ENCODE assay signal across 1 cellular context in the genomic region with DNA sequence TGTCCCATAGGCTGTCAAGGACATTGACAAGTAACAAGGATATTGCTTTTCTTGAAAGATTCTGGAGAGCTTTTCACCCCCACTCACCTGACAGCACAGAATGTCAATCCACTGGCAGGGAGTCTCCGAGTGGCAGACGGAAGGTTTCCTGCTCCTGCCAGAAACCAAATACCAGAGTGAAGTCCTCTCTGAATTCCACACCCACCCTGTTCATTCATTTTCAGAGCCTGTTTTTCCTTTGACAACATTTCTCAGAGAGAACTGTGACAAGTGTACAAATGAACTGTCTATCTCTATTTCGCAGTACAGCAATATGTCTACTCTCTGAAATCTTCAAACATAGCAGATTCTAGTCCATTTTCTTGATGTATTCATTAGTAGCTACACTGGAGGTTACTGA.
TF ChIP-seq lines count a peak whose summit lies in the region.

No MANE protein-coding gene starts in this region.

TF ChIP-seq in K562, 482 proteins besides CTCF, POLR2A, EP300 and RAD21 (continued from another document):
- TF ChIP-seq, protein P1, sequence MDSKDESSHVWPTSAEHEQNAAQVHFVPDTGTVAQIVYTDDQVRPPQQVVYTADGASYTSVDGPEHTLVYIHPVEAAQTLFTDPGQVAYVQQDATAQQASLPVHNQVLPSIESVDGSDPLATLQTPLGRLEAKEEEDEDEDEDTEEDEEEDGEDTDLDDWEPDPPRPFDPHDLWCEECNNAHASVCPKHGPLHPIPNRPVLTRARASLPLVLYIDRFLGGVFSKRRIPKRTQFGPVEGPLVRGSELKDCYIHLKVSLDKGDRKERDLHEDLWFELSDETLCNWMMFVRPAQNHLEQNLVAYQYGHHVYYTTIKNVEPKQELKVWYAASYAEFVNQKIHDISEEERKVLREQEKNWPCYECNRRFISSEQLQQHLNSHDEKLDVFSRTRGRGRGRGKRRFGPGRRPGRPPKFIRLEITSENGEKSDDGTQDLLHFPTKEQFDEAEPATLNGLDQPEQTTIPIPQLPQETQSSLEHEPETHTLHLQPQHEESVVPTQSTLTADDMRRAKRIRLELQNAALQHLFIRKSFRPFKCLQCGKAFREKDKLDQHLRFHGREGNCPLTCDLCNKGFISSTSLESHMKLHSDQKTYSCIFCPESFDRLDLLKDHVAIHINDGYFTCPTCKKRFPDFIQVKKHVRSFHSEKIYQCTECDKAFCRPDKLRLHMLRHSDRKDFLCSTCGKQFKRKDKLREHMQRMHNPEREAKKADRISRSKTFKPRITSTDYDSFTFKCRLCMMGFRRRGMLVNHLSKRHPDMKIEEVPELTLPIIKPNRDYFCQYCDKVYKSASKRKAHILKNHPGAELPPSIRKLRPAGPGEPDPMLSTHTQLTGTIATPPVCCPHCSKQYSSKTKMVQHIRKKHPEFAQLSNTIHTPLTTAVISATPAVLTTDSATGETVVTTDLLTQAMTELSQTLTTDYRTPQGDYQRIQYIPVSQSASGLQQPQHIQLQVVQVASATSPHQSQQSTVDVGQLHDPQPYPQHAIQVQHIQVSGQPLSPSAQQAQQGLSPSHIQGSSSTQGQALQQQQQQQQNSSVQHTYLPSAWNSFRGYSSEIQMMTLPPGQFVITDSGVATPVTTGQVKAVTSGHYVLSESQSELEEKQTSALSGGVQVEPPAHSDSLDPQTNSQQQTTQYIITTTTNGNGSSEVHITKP (IDR thresholded peaks at IDR 0.05; ENCODE audit: partially characterized antibody) = no peak
- no peak for TF ChIP-seq RBM34 (IDR thresholded peaks at IDR 0.05; ENCODE audit: borderline replicate concordance, insufficient read depth, low read length)
- no peak for TF ChIP-seq ZNF778 (CRISPR knock-in tag; IDR thresholded peaks at IDR 0.05)
- TF ChIP-seq, protein P2, sequence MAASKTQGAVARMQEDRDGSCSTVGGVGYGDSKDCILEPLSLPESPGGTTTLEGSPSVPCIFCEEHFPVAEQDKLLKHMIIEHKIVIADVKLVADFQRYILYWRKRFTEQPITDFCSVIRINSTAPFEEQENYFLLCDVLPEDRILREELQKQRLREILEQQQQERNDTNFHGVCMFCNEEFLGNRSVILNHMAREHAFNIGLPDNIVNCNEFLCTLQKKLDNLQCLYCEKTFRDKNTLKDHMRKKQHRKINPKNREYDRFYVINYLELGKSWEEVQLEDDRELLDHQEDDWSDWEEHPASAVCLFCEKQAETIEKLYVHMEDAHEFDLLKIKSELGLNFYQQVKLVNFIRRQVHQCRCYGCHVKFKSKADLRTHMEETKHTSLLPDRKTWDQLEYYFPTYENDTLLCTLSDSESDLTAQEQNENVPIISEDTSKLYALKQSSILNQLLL (CRISPR knock-in tag; IDR thresholded peaks at IDR 0.05; ENCODE audit: borderline replicate concordance) = no peak
- no peak for TF ChIP-seq YBX1 (IDR thresholded peaks at IDR 0.05)
- TF ChIP-seq TFAM (CRISPR knock-in tag; conservative IDR thresholded peaks at IDR 0.05) = no peak
